Comparison of ENCODE assay signal across 9 cellular contexts in genomic region chr3:151084893-151085226, GRCh38. TPM values are rescaled to one million over a fixed set of nuclear protein-coding genes. Genes with fewer than 3 reads are reported as not detected.
DNase-seq lines count a peak whose midpoint lies in the region; ATAC-seq, FAIRE-seq and TF ChIP-seq lines count a peak whose summit lies in the region.
"Had no signal": no experiment of that assay in that cellular context is flagged by ENCODE, and none has a peak within 500 bp of the region (broad histone marks: within the 10 kb centered on the region; RNA-seq: fewer than 3 reads in every experiment).

No MANE protein-coding gene starts in this region.

- FAIRE-seq in bronchial epithelial cell (lab: Jason Lieb, UNC), result no peak

- H3K4me1 Mint-ChIP-seq in stimulated activated naive CD8-positive, alpha-beta T cell treated with anti-CD3 and anti-CD28 coated beads, Interleukin-15, Interleukin-2, amounts not matched to agents 100 ng/mL and 50 ng/mL, for 24 hours (ENCODE audit: low read depth), result peaks cover 11% of the 10 kb centered on the region

- no peak for DNase-seq in stimulated activated naive CD8-positive, alpha-beta T cell treated with anti-CD3 and anti-CD28 coated beads, Interleukin-15, Interleukin-2, amounts not matched to agents 100 U/mL and 50 U/mL, for 24 hours
- DNase-seq in bronchial epithelial cell (ENCODE audit: low read depth) (no peak), aorta (no peak), NCI-H69 (lab: John Stamatoyannopoulos, UW) (no peak), SHP77 treated with DMSO at 0.1 percent for 48 hours (lab: John Stamatoyannopoulos, UW) (no peak)

- H3K4me1 ChIP-seq in muscle layer of colon (ENCODE audit: insufficient read depth, low read length) (no peaks in the 10 kb centered on the region), aorta (ENCODE audit: control insufficient read depth in 1 of 2, insufficient read depth in 2 of 2, low read length in 2 of 2) (no peaks in the 10 kb centered on the region)

- peak overlapping the region; percentile 69 for H3K4me3 Mint-ChIP-seq in stimulated activated naive CD8-positive, alpha-beta T cell treated with anti-CD3 and anti-CD28 coated beads, Interleukin-15, Interleukin-2, amounts not matched to agents 100 ng/mL and 50 ng/mL, for 24 hours

- 34 to 37% methylated on average over 14 of the region's 14 CpGs for WGBS in aorta, 2 donors

- H3K36me3 ChIP-seq in bronchial epithelial cell (ENCODE audit: control insufficient read depth, insufficient read depth, low read length), result no peaks in the 10 kb centered on the region
- H3K36me3 ChIP-seq in muscle layer of colon (ENCODE audit: insufficient read depth, low read length), result no peaks in the 10 kb centered on the region
- no peaks in the 10 kb centered on the region for H3K36me3 ChIP-seq in aorta (ENCODE audit: control insufficient read depth in 1 of 2, insufficient read depth in 2 of 2, low read length in 1 of 2)

- H3K9me3 Mint-ChIP-seq in stimulated activated naive CD8-positive, alpha-beta T cell treated with anti-CD3 and anti-CD28 coated beads, Interleukin-15, Interleukin-2, amounts not matched to agents 100 ng/mL and 50 ng/mL, for 24 hours, result no peaks in the 10 kb centered on the region

- intact Hi-C loops in aorta (cut with DNase I), result loop anchor here in 1 of 2 donors (10.0 kb wide), 1 partner anchor 320 kb away; the partner anchor contains the start of gene SIAH2

- no peak overlapping the region for H3K9ac ChIP-seq in muscle layer of colon (ENCODE audit: low read length)

- no peaks in the 10 kb centered on the region for H3K9me3 ChIP-seq in muscle layer of colon (ENCODE audit: low read length)
- no peaks in the 10 kb centered on the region for H3K9me3 ChIP-seq in aorta (ENCODE audit: control insufficient read depth, low read length)

- H3K27ac Mint-ChIP-seq in stimulated activated naive CD8-positive, alpha-beta T cell treated with anti-CD3 and anti-CD28 coated beads, Interleukin-15, Interleukin-2, amounts not matched to agents 100 ng/mL and 50 ng/mL, for 24 hours, result peak overlapping the region; percentile 58

- peak overlapping the region; percentile 45 for H3K4me3 ChIP-seq in bronchial epithelial cell (ENCODE audit: low read depth, low read length)
- H3K4me3 ChIP-seq in muscle layer of colon (ENCODE audit: low read depth in 1 of 2, low read length in 2 of 2), result peak overlapping the region; percentile 59 to 71
- H3K4me3 ChIP-seq in aorta (ENCODE audit: low read length in 2 of 2), result peak overlapping the region; percentile 36 to 66

- ATAC-seq in stimulated activated naive CD8-positive, alpha-beta T cell treated with anti-CD3 and anti-CD28 coated beads, Interleukin-15, Interleukin-2, amounts not matched to agents 100 U/mL and 50 U/mL, for 24 hours, result no peak
- ATAC-seq in aorta (ENCODE audit: low FRiP score) (no peak), GM21529 (IDR thresholded peaks at IDR 0.05; ENCODE audit: unreplicated experiment) (no peak)

- peaks cover 59% of the 10 kb centered on the region for H3K27me3 Mint-ChIP-seq in stimulated activated naive CD8-positive, alpha-beta T cell treated with anti-CD3 and anti-CD28 coated beads, Interleukin-15, Interleukin-2, amounts not matched to agents 100 ng/mL and 50 ng/mL, for 24 hours

- H3K27ac ChIP-seq in muscle layer of colon (ENCODE audit: low read depth, low read length) (no peak overlapping the region), aorta (ENCODE audit: low read depth in 1 of 2, low read length in 2 of 2) (no peak overlapping the region)

- TF ChIP-seq CTCF in bronchial epithelial cell (IDR thresholded peaks at IDR 0.05; ENCODE audit: insufficient read depth, low read length, severe bottlenecking), result no peak

- H3K36me3 Mint-ChIP-seq in stimulated activated naive CD8-positive, alpha-beta T cell treated with anti-CD3 and anti-CD28 coated beads, Interleukin-15, Interleukin-2, amounts not matched to agents 100 ng/mL and 50 ng/mL, for 24 hours (ENCODE audit: low read depth), result no peaks in the 10 kb centered on the region

- H3K27me3 ChIP-seq in bronchial epithelial cell (ENCODE audit: control insufficient read depth, insufficient read depth, low read length) (peaks cover 14% of the 10 kb centered on the region), muscle layer of colon (ENCODE audit: control insufficient read depth in 1 of 2, insufficient read depth in 2 of 2, low read length in 2 of 2) (peaks cover 0 to 16% of the 10 kb centered on the region in 2 donors), aorta (ENCODE audit: control insufficient read depth in 1 of 2, insufficient read depth in 2 of 2, low read length in 1 of 2) (no peaks in the 10 kb centered on the region)

RNA-seq across cellular contexts. Expression of gene MED12L, which starts 0.6 kb away (rescaled TPM):
- total RNA-seq in bronchial epithelial cell (0.13 and 0.26 TPM in 2 replicates), aorta (1 to 10 TPM; 1.1 to 2.3 TPM)
- not detected for polyA plus RNA-seq in aorta
- total RNA-seq: G401 had no signal
